9 cellular contexts compared by ENCODE assay signal in the genomic region with DNA sequence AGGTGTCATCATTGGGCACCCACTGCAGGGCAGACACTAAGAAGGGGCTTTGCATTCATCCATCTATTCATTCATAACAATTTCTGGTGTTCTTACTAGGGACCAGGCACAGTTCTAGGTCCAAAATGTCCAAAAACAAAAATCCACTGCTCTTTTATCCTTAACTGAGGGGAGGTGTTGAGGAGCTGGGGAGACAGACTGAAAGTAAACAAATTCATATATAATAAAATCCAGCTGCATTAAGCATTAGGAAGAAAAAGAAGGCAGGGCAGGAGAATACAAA. TPM values are rescaled to one million over a fixed set of nuclear protein-coding genes. Genes with fewer than 3 reads are reported as not detected.
DNase-seq lines count a peak whose midpoint lies in the region; ATAC-seq, FAIRE-seq and TF ChIP-seq lines count a peak whose summit lies in the region.
"Had no signal": no experiment of that assay in that cellular context is flagged by ENCODE, and none has a peak within 500 bp of the region (broad histone marks: within the 10 kb centered on the region; RNA-seq: fewer than 3 reads in every experiment).

No MANE protein-coding gene starts in this region.

- H3K4me3 ChIP-seq in GM12878 (no peak overlapping the region), lung (peak overlapping the region; percentile 71), thymus (ENCODE audit: low read length) (peak overlapping the region; percentile 85)

- TF ChIP-seq RAD21 in GM12878 (IDR thresholded peaks at IDR 0.05; ENCODE audit: insufficient read depth, low read depth, low read length): no peak

- peak overlapping the region; percentile 86 for H3K4me3 Mint-ChIP-seq in activated CD4-positive, alpha-beta T cell treated with anti-CD3 and anti-CD28 coated beads, Interleukin-2, amount 10 ng/mL, durations not matched to agents 7 days and 5 days

- in situ Hi-C loops in GM12878 (cut with MboI): no loop called here

- no peaks in the 10 kb centered on the region for H3K27me3 Mint-ChIP-seq in activated CD4-positive, alpha-beta T cell treated with anti-CD3 and anti-CD28 coated beads, Interleukin-2, amount 10 ng/mL, durations not matched to agents 7 days and 5 days

- H3K9ac ChIP-seq in GM12878 (ENCODE audit: control insufficient read depth, insufficient read depth, low read length): no peak overlapping the region

- no peak for DNase-seq in activated CD4-positive, alpha-beta T cell treated with anti-CD3 and anti-CD28 coated beads, Interleukin-2, amount 10 ng/mL, durations not matched to agents 7 days and 5 days
- no peak for DNase-seq in activated CD4-positive, alpha-beta T cell treated with anti-CD3 and anti-CD28 coated beads for 1 hour
- DNase-seq in GM12878 (ENCODE audit: low read depth, low spot score): no peak
- DNase-seq in lung (ENCODE audit: low spot score): no peak
- DNase-seq in DMS153 (lab: John Stamatoyannopoulos, UW): no peak
- DNase-seq in AG08395 (ENCODE audit: low spot score): no peak
- DNase-seq in hypothalamus (lab: John Stamatoyannopoulos, UW): no peak

- no peaks in the 10 kb centered on the region for H4K20me1 ChIP-seq in GM12878 (ENCODE audit: control insufficient read depth, insufficient read depth)

- H3K27me3 ChIP-seq in GM12878 (replicated peaks in 1 of 2; ENCODE audit: control insufficient read depth in 2 of 2, insufficient read depth in 2 of 2, low read length in 1 of 2) (peaks cover 9 to 12% of the 10 kb centered on the region in 2 experiments), lung (ENCODE audit: control insufficient read depth, insufficient read depth) (no peaks in the 10 kb centered on the region), thymus (ENCODE audit: control insufficient read depth, insufficient read depth) (no peaks in the 10 kb centered on the region)

- CTCF ChIA-PET in activated CD4-positive, alpha-beta T cell treated with anti-CD3 and anti-CD28 coated beads, Interleukin-2, amount 10 ng/mL, durations not matched to agents 7 days and 5 days (lab: Charles Lee): interaction anchor here (1.2 to 1.4 kb wide), 4 partner anchors 9 to 152 kb away, joined by 3 to 4 read pairs (median 3); no protein-coding TSS in a partner anchor
- CTCF ChIA-PET in GM12878 (lab: Yijun Ruan, JAX): interaction anchor here (0.9 to 1.8 kb wide), 3 partner anchors 11 to 13 kb away, joined by 3 to 6 read pairs (median 3); no protein-coding TSS in a partner anchor

- H3K27ac ChIP-seq in GM12878 (ENCODE audit: control insufficient read depth, insufficient read depth) (no peak overlapping the region), lung (ENCODE audit: low read depth in 1 of 2, low read length in 1 of 2) (no peak overlapping the region), thymus (ENCODE audit: low read depth) (peak overlapping the region; percentile 11)

- no peak overlapping the region for H2AFZ ChIP-seq in GM12878 (ENCODE audit: control insufficient read depth, low read depth, low read length)

- TF ChIP-seq CTCF in GM12878 (IDR thresholded peaks at IDR 0.05 in 2 of 3, conservative IDR thresholded peaks at IDR 0.05 in 1 of 3; ENCODE audit: control insufficient read depth in 2 of 3, extremely low read depth in 1 of 3, insufficient read depth in 1 of 3, low read depth in 3 of 3, low read length in 3 of 3) (no peak), lung (IDR thresholded peaks at IDR 0.05; ENCODE audit: control extremely low read depth, extremely low read depth) (no peak)

- SMC1A ChIA-PET in GM12878 (lab: Charles Lee; ENCODE audit: uncharacterized antibody, unreplicated experiment): interaction anchor here (1.1 kb wide), 1 partner anchor 936 kb away, joined by 4 read pairs; no protein-coding TSS in a partner anchor

- H3K4me2 ChIP-seq in GM12878 (ENCODE audit: control insufficient read depth, insufficient read depth): peak overlapping the region; percentile 94

- no peaks in the 10 kb centered on the region for H3K9me3 Mint-ChIP-seq in activated CD4-positive, alpha-beta T cell treated with anti-CD3 and anti-CD28 coated beads, Interleukin-2, amount 10 ng/mL, durations not matched to agents 7 days and 5 days

- BruUV-seq in GM12878 (replicated peaks; lab: Mats Ljungman, UMichigan): no TSS peak

- no peak for TF ChIP-seq EP300 in GM12878 (IDR thresholded peaks at IDR 0.05; ENCODE audit: borderline replicate concordance in 1 of 2, control insufficient read depth in 1 of 2, low read depth in 2 of 2, low read length in 2 of 2)

- RAD21 ChIA-PET in GM12878 (lab: Charles Lee; ENCODE audit: unreplicated experiment): no interaction called here

- FAIRE-seq in GM12878 (lab: Jason Lieb, UNC): no peak

- POLR2A ChIA-PET in activated CD4-positive, alpha-beta T cell treated with anti-CD3 and anti-CD28 coated beads, Interleukin-2, amount 10 ng/mL, durations not matched to agents 7 days and 5 days (lab: Charles Lee): no interaction called here
- POLR2A ChIA-PET in GM12878 (lab: Charles Lee): no interaction called here

- H3K27ac Mint-ChIP-seq in activated CD4-positive, alpha-beta T cell treated with anti-CD3 and anti-CD28 coated beads, Interleukin-2, amount 10 ng/mL, durations not matched to agents 7 days and 5 days: peak overlapping the region; percentile 95

- H3K36me3 Mint-ChIP-seq in activated CD4-positive, alpha-beta T cell treated with anti-CD3 and anti-CD28 coated beads, Interleukin-2, amount 10 ng/mL, durations not matched to agents 7 days and 5 days (ENCODE audit: low read depth): peaks cover 48% of the 10 kb centered on the region

- peaks cover 62% of the 10 kb centered on the region for H3K4me1 Mint-ChIP-seq in activated CD4-positive, alpha-beta T cell treated with anti-CD3 and anti-CD28 coated beads, Interleukin-2, amount 10 ng/mL, durations not matched to agents 7 days and 5 days

- no peak for TF ChIP-seq POLR2A in GM12878 (IDR thresholded peaks at IDR 0.05; ENCODE audit: low read depth, low read length)

- no peaks in the 10 kb centered on the region for H3K79me2 ChIP-seq in GM12878 (ENCODE audit: control insufficient read depth, insufficient read depth, low read length)

- no peaks in the 10 kb centered on the region; the same call in 2 of the 3 replicates for H3K9me3 ChIP-seq in GM12878 (replicated peaks; ENCODE audit: control insufficient read depth, insufficient read depth, low read length)
- no peaks in the 10 kb centered on the region for H3K9me3 ChIP-seq in lung (ENCODE audit: control insufficient read depth in 2 of 2, insufficient read depth in 1 of 2, low read length in 1 of 2)
- no peaks in the 10 kb centered on the region for H3K9me3 ChIP-seq in thymus (ENCODE audit: control insufficient read depth)

- intact Hi-C loops in GM12878 (cut with micrococcal nuclease; ENCODE audit: unreplicated experiment): no loop called here

- H3K4me1 ChIP-seq in GM12878 (ENCODE audit: control insufficient read depth, insufficient read depth, low read length) (peaks cover 10% of the 10 kb centered on the region), lung (ENCODE audit: control insufficient read depth in 2 of 2, insufficient read depth in 2 of 2, low read length in 2 of 2) (peaks cover 3 to 5% of the 10 kb centered on the region in 2 donors), thymus (ENCODE audit: control insufficient read depth, insufficient read depth, low read length) (peaks cover 21% of the 10 kb centered on the region)

- no peak for ATAC-seq in GM12878
- ATAC-seq in lung (ENCODE audit: insufficient read depth, low FRiP score): no peak

- H3K36me3 ChIP-seq in GM12878 (ENCODE audit: control insufficient read depth in 2 of 2, insufficient read depth in 2 of 2, low read length in 1 of 2) (no peaks in the 10 kb centered on the region), lung (ENCODE audit: control insufficient read depth in 2 of 2, insufficient read depth in 2 of 2, low read length in 2 of 2) (no peaks in the 10 kb centered on the region), thymus (ENCODE audit: control insufficient read depth, insufficient read depth) (no peaks in the 10 kb centered on the region)

RNA-seq across cellular contexts. Expression of gene EIF4E3, which starts 1.1 kb away (rescaled TPM):
- 10 to 100 TPM; 83.9 to 90.4 TPM for total RNA-seq in activated CD4-positive, alpha-beta T cell treated with anti-CD3 and anti-CD28 coated beads, Interleukin-2, amount 10 ng/mL, durations not matched to agents 7 days and 5 days
- not detected in 2 replicates for total RNA-seq in GM12878 (2013; cell fraction: nucleolus; rRNA removed)
- under 0.01 and 0.06 TPM in 2 replicates for total RNA-seq in GM12878 (2014; rRNA removed)
- 0.09 and 0.18 TPM in 2 replicates for total RNA-seq in GM12878 (2014; rRNA removed; fragmentation: Illumina TruSeq; extraction: Trizol)
- total RNA-seq in GM12878 (2021): 0.24 and 0.38 TPM in 2 replicates
- polyA plus RNA-seq in GM12878 (2011; ENCODE audit: low read depth): 0.31 TPM
- 0.30 and 0.37 TPM in 2 replicates for polyA plus RNA-seq in GM12878 (2011; rRNA removed)
- 0.10 and 0.12 TPM in 2 replicates for polyA plus RNA-seq in GM12878 (2011; cell fraction: cytosol; rRNA removed)
- 0.03 and 0.06 TPM in 2 replicates for polyA plus RNA-seq in GM12878 (2011; cell fraction: nucleus; rRNA removed)
- polyA plus RNA-seq in GM12878 (2012): 0.41 and 0.44 TPM in 2 replicates
- polyA plus RNA-seq in GM12878 (2014; fragmentation: Illumina TruSeq; extraction: Trizol): 0.06 and 0.24 TPM in 2 replicates
- polyA plus RNA-seq in GM12878 (2014; fragmentation: Nextera tagmentation; extraction: Ambion mirVana): under 1 TPM; 0.05 to 0.18 TPM
- polyA plus RNA-seq in GM12878 (2014; rRNA removed): 0.13 and 0.22 TPM in 2 replicates
- polyA plus RNA-seq in GM12878 (2016; fragmentation: Nextera tagmentation; extraction: Ambion mirVana): under 1 TPM in 1 of 2 experiments, not detected in 1; 0.16 TPM
- polyA minus RNA-seq in GM12878 (2011; rRNA and poly(A)+ RNA removed): 0.15 and 0.21 TPM in 2 replicates
- polyA minus RNA-seq in GM12878 (2011; cell fraction: cytosol; rRNA and poly(A)+ RNA removed): not detected in 2 replicates
- polyA minus RNA-seq in GM12878 (2011; cell fraction: nucleus; rRNA and poly(A)+ RNA removed): 0.10 TPM in 1 of 2 replicates, not detected in the other
- 10 to 100 TPM; 11.4 to 21.8 TPM for total RNA-seq in lung
- 10 to 100 TPM in 1 of 2 donors, 1 to 10 TPM in 1; 9.7 to 12.6 TPM for polyA plus RNA-seq in lung
- polyA plus RNA-seq in thymus: 13.7 TPM

RNA-seq across cellular contexts. Expression of gene GPR27, which starts 29.5 kb away (rescaled TPM):
- total RNA-seq in activated CD4-positive, alpha-beta T cell treated with anti-CD3 and anti-CD28 coated beads, Interleukin-2, amount 10 ng/mL, durations not matched to agents 7 days and 5 days: 1 to 10 TPM; 1.0 to 1.2 TPM
- total RNA-seq in GM12878 (2013; cell fraction: nucleolus; rRNA removed): not detected in 2 replicates
- total RNA-seq in GM12878 (2014; rRNA removed) (not detected in 2 replicates), GM12878 (2014; rRNA removed; fragmentation: Illumina TruSeq; extraction: Trizol) (not detected in 2 replicates), GM12878 (2021) (not detected in 2 replicates), lung (1 to 10 TPM; 1.8 to 4.6 TPM)
- polyA plus RNA-seq in GM12878 (2011; ENCODE audit: low read depth): not detected
- polyA plus RNA-seq in GM12878 (2011; rRNA removed) (not detected in 2 replicates), GM12878 (2014; fragmentation: Illumina TruSeq; extraction: Trizol) (not detected in 2 replicates), GM12878 (2014; fragmentation: Nextera tagmentation; extraction: Ambion mirVana) (not detected), GM12878 (2014; rRNA removed) (not detected in 2 replicates), GM12878 (2016; fragmentation: Nextera tagmentation; extraction: Ambion mirVana) (not detected), lung (1 to 10 TPM in 1 of 2 donors, under 1 TPM in 1; 0.59 to 7.7 TPM), thymus (1.7 TPM)
- not detected in 2 replicates for polyA plus RNA-seq in GM12878 (2011; cell fraction: cytosol; rRNA removed)
- not detected in 2 replicates for polyA plus RNA-seq in GM12878 (2011; cell fraction: nucleus; rRNA removed)
- polyA plus RNA-seq in GM12878 (2012): not detected in 2 replicates
- not detected in 2 replicates for polyA minus RNA-seq in GM12878 (2011; rRNA and poly(A)+ RNA removed)
- polyA minus RNA-seq in GM12878 (2011; cell fraction: cytosol; rRNA and poly(A)+ RNA removed): not detected in 2 replicates
- not detected in 2 replicates for polyA minus RNA-seq in GM12878 (2011; cell fraction: nucleus; rRNA and poly(A)+ RNA removed)
- total RNA-seq: pulmonary artery endothelial cell had no signal

Comparison
In these comparisons a context has a peak if more than half of its experiments do, and no peak if none do; other contexts are left out.
1. RNA of gene EIF4E3, which starts 1.1 kb away (total RNA-seq): 83.9 to 90.4 TPM in activated CD4-positive, alpha-beta T cell treated with anti-CD3 and anti-CD28 coated beads, Interleukin-2, amount 10 ng/mL, durations not matched to agents 7 days and 5 days and 11.4 to 21.8 TPM in lung; under 0.01 to 0.38 TPM in GM12878; every median in the first group is over 4 times any median in the second.